Comparison of ENCODE assay signal across 9 cellular contexts in genomic region chr10:71694567-71694968, GRCh38. TPM values are rescaled to one million over a fixed set of nuclear protein-coding genes. Genes with fewer than 3 reads are reported as not detected.
DNase-seq lines count a peak whose midpoint lies in the region; ATAC-seq, FAIRE-seq and TF ChIP-seq lines count a peak whose summit lies in the region.
"Had no signal": no experiment of that assay in that cellular context is flagged by ENCODE, and none has a peak within 500 bp of the region (broad histone marks: within the 10 kb centered on the region; RNA-seq: fewer than 3 reads in every experiment).

No MANE protein-coding gene starts in this region.

- BruUV-seq in GM12878 (replicated peaks; lab: Mats Ljungman, UMichigan): no TSS peak

- FAIRE-seq in GM12878 (lab: Jason Lieb, UNC): peak; percentile 87

- H3K9me3 ChIP-seq in GM12878 (replicated peaks; ENCODE audit: control insufficient read depth, insufficient read depth, low read length): no peaks in the 10 kb centered on the region; the same call in 2 of the 3 replicates

- peak overlapping the region; percentile 81 for H3K27ac Mint-ChIP-seq in stimulated activated effector memory CD8-positive, alpha-beta T cell treated with anti-CD3 and anti-CD28 coated beads, Interleukin-12 subunit alpha, Interleukin-12 subunit beta, amount 100 ng/mL, for 72 hours
- H3K27ac Mint-ChIP-seq in osteocyte (ENCODE audit: unreplicated experiment): no peak overlapping the region

- peak; percentile 59 to 95; a peak in 3 of 4 replicates for TF ChIP-seq EP300 in GM12878 (IDR thresholded peaks at IDR 0.05; ENCODE audit: borderline replicate concordance in 1 of 2, control insufficient read depth in 1 of 2, low read depth in 2 of 2, low read length in 2 of 2)

- no peaks in the 10 kb centered on the region for H3K36me3 Mint-ChIP-seq in stimulated activated effector memory CD8-positive, alpha-beta T cell treated with anti-CD3 and anti-CD28 coated beads, Interleukin-12 subunit alpha, Interleukin-12 subunit beta, amount 100 ng/mL, for 72 hours
- no peaks in the 10 kb centered on the region for H3K36me3 Mint-ChIP-seq in osteocyte (ENCODE audit: unreplicated experiment)

- no peaks in the 10 kb centered on the region for H3K27me3 ChIP-seq in GM12878 (replicated peaks in 1 of 2; ENCODE audit: control insufficient read depth in 2 of 2, insufficient read depth in 2 of 2, low read length in 1 of 2)

- no peaks in the 10 kb centered on the region for H3K9me3 Mint-ChIP-seq in stimulated activated effector memory CD8-positive, alpha-beta T cell treated with anti-CD3 and anti-CD28 coated beads, Interleukin-12 subunit alpha, Interleukin-12 subunit beta, amount 100 ng/mL, for 72 hours
- H3K9me3 Mint-ChIP-seq in osteocyte (ENCODE audit: unreplicated experiment): no peaks in the 10 kb centered on the region

- H2AFZ ChIP-seq in GM12878 (ENCODE audit: control insufficient read depth, low read depth, low read length): peak overlapping the region; percentile 61
- H2AFZ ChIP-seq: parathyroid adenoma had no signal

- H3K4me1 Mint-ChIP-seq in stimulated activated effector memory CD8-positive, alpha-beta T cell treated with anti-CD3 and anti-CD28 coated beads, Interleukin-12 subunit alpha, Interleukin-12 subunit beta, amount 100 ng/mL, for 72 hours: peaks cover 54% of the 10 kb centered on the region
- peaks cover 5% of the 10 kb centered on the region for H3K4me1 Mint-ChIP-seq in osteocyte (ENCODE audit: unreplicated experiment)

- H3K4me3 ChIP-seq in GM12878: peak overlapping the region; percentile 33; the same call in 1 of the 2 replicates

- no peaks in the 10 kb centered on the region for H3K79me2 ChIP-seq in GM12878 (ENCODE audit: control insufficient read depth, insufficient read depth, low read length)
- H3K79me2 ChIP-seq: parathyroid adenoma had no signal

- H3K4me1 ChIP-seq in GM12878 (ENCODE audit: control insufficient read depth, insufficient read depth, low read length): peaks cover 64% of the 10 kb centered on the region
- H3K4me1 ChIP-seq: parathyroid adenoma had no signal

- no peaks in the 10 kb centered on the region for H3K36me3 ChIP-seq in GM12878 (ENCODE audit: control insufficient read depth in 2 of 2, insufficient read depth in 2 of 2, low read length in 1 of 2)

- peak overlapping the region; percentile 32; the same call in 1 of the 2 replicates for H3K9ac ChIP-seq in GM12878 (ENCODE audit: control insufficient read depth, insufficient read depth, low read length)
- H3K9ac ChIP-seq: parathyroid adenoma had no signal

- ATAC-seq in GM18861 (IDR thresholded peaks at IDR 0.05; ENCODE audit: unreplicated experiment) (peak; percentile 82), HG02642 (IDR thresholded peaks at IDR 0.05; ENCODE audit: poor library complexity, unreplicated experiment) (peak; percentile 87), GM12878 (peak; percentile 89)
- no peak for ATAC-seq in stimulated activated effector memory CD8-positive, alpha-beta T cell treated with anti-CD3 and anti-CD28 coated beads, Interleukin-12 subunit alpha, Interleukin-12 subunit beta, amount 100 ng/mL, for 72 hours

- CTCF ChIA-PET in GM12878 (lab: Yijun Ruan, JAX): interaction anchor here (0.6 to 8.9 kb wide), 16 partner anchors 9 to 378 kb away, joined by 3 to 116 read pairs (median 18); partner anchors contain the start of genes SLC29A3 and VSIR

- no peaks in the 10 kb centered on the region for H4K20me1 ChIP-seq in GM12878 (ENCODE audit: control insufficient read depth, insufficient read depth)

- SMC1A ChIA-PET in GM12878 (lab: Charles Lee; ENCODE audit: uncharacterized antibody, unreplicated experiment): interaction anchor here (0.7 to 5.9 kb wide), 16 partner anchors 10 to 713 kb away, joined by 3 to 31 read pairs (median 4); partner anchors contain the start of gene VSIR

- intact Hi-C loops in GM12878 (cut with micrococcal nuclease; ENCODE audit: unreplicated experiment): loop anchor here (1.0 to 10.0 kb wide), 4 partner anchors 34 to 207 kb away; no protein-coding TSS in a partner anchor

- RAD21 ChIA-PET in GM12878 (lab: Charles Lee; ENCODE audit: unreplicated experiment): interaction anchor here (0.6 to 7.2 kb wide), 14 partner anchors 10 to 1827 kb away, joined by 3 to 53 read pairs (median 6); partner anchors contain the start of genes PSAP and SLC29A3

- TF ChIP-seq POLR2A in GM12878 (IDR thresholded peaks at IDR 0.05; ENCODE audit: low read depth, low read length): no peak

- H3K27ac ChIP-seq in GM12878 (ENCODE audit: control insufficient read depth, insufficient read depth): peak overlapping the region; percentile 82
- H3K27ac ChIP-seq: parathyroid adenoma had no signal

- H3K4me2 ChIP-seq in GM12878 (ENCODE audit: control insufficient read depth, insufficient read depth): peak overlapping the region; percentile 89

- WGBS in GM12878 (ENCODE audit: insufficient coverage, insufficient replicate concordance, low lambda C conversion rate, missing lambda C conversion rate): 0% methylated on average over 10 of the region's 10 CpGs

- H3K4me3 Mint-ChIP-seq in stimulated activated effector memory CD8-positive, alpha-beta T cell treated with anti-CD3 and anti-CD28 coated beads, Interleukin-12 subunit alpha, Interleukin-12 subunit beta, amount 100 ng/mL, for 72 hours: peak overlapping the region; percentile 45
- no peak overlapping the region for H3K4me3 Mint-ChIP-seq in osteocyte (ENCODE audit: unreplicated experiment)

- DNase-seq in MV-4-11 (lab: John Stamatoyannopoulos, UW) (peak; percentile 98), GM12878 (ENCODE audit: low read depth, low spot score) (peak; percentile 78), osteocyte (ENCODE audit: extremely low spot score, unreplicated experiment) (no peak), occipital lobe (lab: John Stamatoyannopoulos, UW) (no peak), NCI-H2171 treated with DMSO at 0.1 percent for 48 hours (lab: John Stamatoyannopoulos, UW) (no peak)
- no peak for DNase-seq in stimulated activated effector memory CD8-positive, alpha-beta T cell treated with anti-CD3 and anti-CD28 coated beads, Interleukin-12 subunit alpha, Interleukin-12 subunit beta, amount 100 ng/mL, for 72 hours (ENCODE audit: low spot score in 2 of 2)

- H3K27me3 Mint-ChIP-seq in osteocyte (ENCODE audit: unreplicated experiment): peaks cover 23% of the 10 kb centered on the region

- POLR2A ChIA-PET in GM12878 (lab: Charles Lee): interaction anchor here (1.3 to 2.1 kb wide), 5 partner anchors 11 to 198 kb away, joined by 3 to 5 read pairs (median 4); no protein-coding TSS in a partner anchor

- no peak for TF ChIP-seq RAD21 in GM12878 (IDR thresholded peaks at IDR 0.05; ENCODE audit: insufficient read depth, low read depth, low read length)

- in situ Hi-C loops in GM12878 (cut with MboI): no loop called here

- TF ChIP-seq CTCF in GM12878 (IDR thresholded peaks at IDR 0.05 in 2 of 3, conservative IDR thresholded peaks at IDR 0.05 in 1 of 3; ENCODE audit: control insufficient read depth in 2 of 3, extremely low read depth in 1 of 3, insufficient read depth in 1 of 3, low read depth in 3 of 3, low read length in 3 of 3) (no peak), osteocyte (IDR thresholded peaks at IDR 0.05) (no peak)

TF ChIP-seq in GM12878, 131 proteins besides CTCF, POLR2A, EP300 and RAD21 (continues in another document):
- TF ChIP-seq RAD51 (IDR thresholded peaks at IDR 0.05) (peak; percentile 82), RB1 (IDR thresholded peaks at IDR 0.05; ENCODE audit: borderline replicate concordance) (peak; percentile 71; the same call in 1 of the 2 replicates), TBL1XR1 (IDR thresholded peaks at IDR 0.05; ENCODE audit: low read depth, low read length) (peak; percentile 50; the same call in 1 of the 2 replicates), SIX5 (IDR thresholded peaks at IDR 0.05; ENCODE audit: low read depth, low read length, severe bottlenecking) (no peak), DPF2 (IDR thresholded peaks at IDR 0.05) (peak; percentile 99), GABPA (IDR thresholded peaks at IDR 0.05; ENCODE audit: low read depth) (no peak), NR2F1 (conservative IDR thresholded peaks at IDR 0.05) (peak; percentile 78), STAT1 (conservative IDR thresholded peaks at IDR 0.05) (0 out of 2 replicates have a peak, but pooled peaks have one; percentile 73), ZSCAN29 (IDR thresholded peaks at IDR 0.05) (peak; percentile 75; the same call in 1 of the 2 replicates)
- TF ChIP-seq, protein P1, sequence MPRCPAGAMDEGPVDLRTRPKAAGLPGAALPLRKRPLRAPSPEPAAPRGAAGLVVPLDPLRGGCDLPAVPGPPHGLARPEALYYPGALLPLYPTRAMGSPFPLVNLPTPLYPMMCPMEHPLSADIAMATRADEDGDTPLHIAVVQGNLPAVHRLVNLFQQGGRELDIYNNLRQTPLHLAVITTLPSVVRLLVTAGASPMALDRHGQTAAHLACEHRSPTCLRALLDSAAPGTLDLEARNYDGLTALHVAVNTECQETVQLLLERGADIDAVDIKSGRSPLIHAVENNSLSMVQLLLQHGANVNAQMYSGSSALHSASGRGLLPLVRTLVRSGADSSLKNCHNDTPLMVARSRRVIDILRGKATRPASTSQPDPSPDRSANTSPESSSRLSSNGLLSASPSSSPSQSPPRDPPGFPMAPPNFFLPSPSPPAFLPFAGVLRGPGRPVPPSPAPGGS (IDR thresholded peaks at IDR 0.05; ENCODE audit: borderline replicate concordance, insufficient read depth, low read depth, low read length, poor library complexity, severe bottlenecking): peak; percentile 75

RNA-seq across cellular contexts. Expression of gene C10orf105, which starts 25.0 kb away (rescaled TPM):
- not detected in 2 replicates for total RNA-seq in GM12878 (2013; cell fraction: nucleolus; rRNA removed)
- total RNA-seq in GM12878 (2014; rRNA removed): 0.11 TPM in 1 of 2 replicates, not detected in the other
- total RNA-seq in GM12878 (2014; rRNA removed; fragmentation: Illumina TruSeq; extraction: Trizol): not detected in 2 replicates
- 0.03 and 0.05 TPM in 2 replicates for total RNA-seq in GM12878 (2021)
- polyA plus RNA-seq in GM12878 (2011; ENCODE audit: low read depth): not detected
- not detected in 2 replicates for polyA plus RNA-seq in GM12878 (2011; rRNA removed)
- not detected in 2 replicates for polyA plus RNA-seq in GM12878 (2011; cell fraction: cytosol; rRNA removed)
- not detected in 2 replicates for polyA plus RNA-seq in GM12878 (2011; cell fraction: nucleus; rRNA removed)
- polyA plus RNA-seq in GM12878 (2012): 0.03 and 0.04 TPM in 2 replicates
- polyA plus RNA-seq in GM12878 (2014; fragmentation: Illumina TruSeq; extraction: Trizol): 0.04 and 0.06 TPM in 2 replicates
- not detected for polyA plus RNA-seq in GM12878 (2014; fragmentation: Nextera tagmentation; extraction: Ambion mirVana)
- polyA plus RNA-seq in GM12878 (2014; rRNA removed): 0.06 and 0.18 TPM in 2 replicates
- polyA plus RNA-seq in GM12878 (2016; fragmentation: Nextera tagmentation; extraction: Ambion mirVana): not detected
- polyA minus RNA-seq in GM12878 (2011; rRNA and poly(A)+ RNA removed): not detected in 2 replicates
- polyA minus RNA-seq in GM12878 (2011; cell fraction: cytosol; rRNA and poly(A)+ RNA removed): not detected in 2 replicates
- polyA minus RNA-seq in GM12878 (2011; cell fraction: nucleus; rRNA and poly(A)+ RNA removed): not detected in 2 replicates
- not detected in 2 replicates for total RNA-seq in osteocyte
- under 0.01 TPM for total RNA-seq in occipital lobe

Comparison
In these comparisons a context has a peak if more than half of its experiments do, and no peak if none do; other contexts are left out.
1. DNase-seq: peak in MV-4-11 (single experiment) and GM12878 (single experiment); none in stimulated activated effector memory CD8-positive, alpha-beta T cell treated with anti-CD3 and anti-CD28 coated beads, Interleukin-12 subunit alpha, Interleukin-12 subunit beta, amount 100 ng/mL, for 72 hours (0 of 2), osteocyte (single experiment), occipital lobe (single experiment) and NCI-H2171 treated with DMSO at 0.1 percent for 48 hours (single experiment).